In the genomic region with DNA sequence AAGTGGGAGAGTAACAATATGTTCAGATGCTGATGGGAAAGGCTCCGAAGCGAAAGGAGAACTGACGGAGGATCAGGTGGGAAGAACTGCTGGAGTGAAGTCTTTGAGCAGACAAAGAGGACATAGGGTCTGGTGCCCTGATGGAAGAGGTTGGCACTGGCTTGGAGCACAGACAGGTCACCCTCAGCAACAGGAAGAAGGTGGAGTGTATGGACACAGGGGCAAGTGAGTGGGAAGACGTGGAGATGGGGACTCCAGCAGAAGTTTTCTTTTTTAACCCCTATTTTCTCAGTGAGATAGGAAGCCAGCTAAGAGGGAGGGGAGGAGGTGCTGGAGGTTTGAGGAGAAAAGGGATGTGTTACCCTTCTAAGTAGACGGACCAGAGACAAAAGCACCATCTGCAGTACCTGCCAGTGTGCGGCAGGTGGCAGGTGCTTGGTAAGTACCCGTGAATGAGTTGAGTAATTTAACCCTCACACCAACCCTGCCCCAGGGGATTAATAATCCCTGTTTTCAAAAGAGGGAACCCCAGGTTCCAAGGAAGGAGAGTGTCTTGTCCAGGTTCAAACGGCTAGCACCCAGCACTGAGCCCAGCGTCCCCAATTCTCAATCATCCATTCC, we compare ENCODE assay signal across 8 cellular contexts. TPM values are rescaled to one million over a fixed set of nuclear protein-coding genes. Genes with fewer than 3 reads are reported as not detected.
DNase-seq lines count a peak whose midpoint lies in the region; ATAC-seq and TF ChIP-seq lines count a peak whose summit lies in the region.

No MANE protein-coding gene starts in this region.

- CTCF ChIA-PET in activated CD4-positive, alpha-beta memory T cell treated with anti-CD3 and anti-CD28 coated beads for 36 hours (lab: Charles Lee): no interaction called here
- CTCF ChIA-PET in activated CD4-positive, alpha-beta memory T cell treated with anti-CD3 and anti-CD28 coated beads, Interleukin-2, amount 10 ng/mL, durations not matched to agents 7 days and 5 days (lab: Charles Lee): no interaction called here

- H3K27ac Mint-ChIP-seq in activated CD4-positive, alpha-beta memory T cell treated with anti-CD3 and anti-CD28 coated beads for 36 hours: no peak overlapping the region
- no peak overlapping the region for H3K27ac Mint-ChIP-seq in activated CD4-positive, alpha-beta memory T cell treated with anti-CD3 and anti-CD28 coated beads, Interleukin-2, amount 10 ng/mL, durations not matched to agents 7 days and 5 days
- H3K27ac Mint-ChIP-seq in activated T-helper 17 cell treated with anti-CD3 and anti-CD28 coated beads, Interleukin-2, amount 50 U/mL, for 72 hours: no peak overlapping the region

- no peak overlapping the region for H3K9ac ChIP-seq in smooth muscle cell (ENCODE audit: low read depth)

- peak; percentile 29 for TF ChIP-seq CTCF in smooth muscle cell (IDR thresholded peaks at IDR 0.05; ENCODE audit: borderline replicate concordance, insufficient read depth, poor library complexity, severe bottlenecking)

- no peaks in the 10 kb centered on the region for H3K9me3 Mint-ChIP-seq in activated CD4-positive, alpha-beta memory T cell treated with anti-CD3 and anti-CD28 coated beads for 36 hours
- H3K9me3 Mint-ChIP-seq in activated CD4-positive, alpha-beta memory T cell treated with anti-CD3 and anti-CD28 coated beads, Interleukin-2, amount 10 ng/mL, durations not matched to agents 7 days and 5 days: peaks cover 2% of the 10 kb centered on the region
- no peaks in the 10 kb centered on the region for H3K9me3 Mint-ChIP-seq in activated T-helper 17 cell treated with anti-CD3 and anti-CD28 coated beads, Interleukin-2, amount 50 U/mL, for 72 hours

- intact Hi-C loops in activated CD4-positive, alpha-beta memory T cell treated with anti-CD3 and anti-CD28 coated beads for 36 hours (cut with micrococcal nuclease): loop anchor here (5.0 kb wide), 1 partner anchor 65 kb away; no protein-coding TSS in a partner anchor

- peaks cover 22% of the 10 kb centered on the region for H3F3A ChIP-seq in smooth muscle cell (ENCODE audit: low read depth)

- H3K27ac ChIP-seq in smooth muscle cell (ENCODE audit: low read depth): no peak overlapping the region

- H3K4me1 Mint-ChIP-seq in activated CD4-positive, alpha-beta memory T cell treated with anti-CD3 and anti-CD28 coated beads for 36 hours (ENCODE audit: low read depth): no peaks in the 10 kb centered on the region
- H3K4me1 Mint-ChIP-seq in activated CD4-positive, alpha-beta memory T cell treated with anti-CD3 and anti-CD28 coated beads, Interleukin-2, amount 10 ng/mL, durations not matched to agents 7 days and 5 days: no peaks in the 10 kb centered on the region
- peaks cover 5% of the 10 kb centered on the region for H3K4me1 Mint-ChIP-seq in activated T-helper 17 cell treated with anti-CD3 and anti-CD28 coated beads, Interleukin-2, amount 50 U/mL, for 72 hours

- H3K4me2 ChIP-seq in smooth muscle cell: no peak overlapping the region

- POLR2A ChIA-PET in activated CD4-positive, alpha-beta memory T cell treated with anti-CD3 and anti-CD28 coated beads for 36 hours (lab: Charles Lee): no interaction called here
- POLR2A ChIA-PET in activated CD4-positive, alpha-beta memory T cell treated with anti-CD3 and anti-CD28 coated beads, Interleukin-2, amount 10 ng/mL, durations not matched to agents 7 days and 5 days (lab: Charles Lee): no interaction called here

- no peaks in the 10 kb centered on the region for H3K79me2 ChIP-seq in smooth muscle cell (ENCODE audit: low read depth)

- H2AFZ ChIP-seq in smooth muscle cell (ENCODE audit: low read depth): no peak overlapping the region

- peaks cover 9% of the 10 kb centered on the region for H3K27me3 Mint-ChIP-seq in activated CD4-positive, alpha-beta memory T cell treated with anti-CD3 and anti-CD28 coated beads for 36 hours
- H3K27me3 Mint-ChIP-seq in activated CD4-positive, alpha-beta memory T cell treated with anti-CD3 and anti-CD28 coated beads, Interleukin-2, amount 10 ng/mL, durations not matched to agents 7 days and 5 days: peaks cover 8% of the 10 kb centered on the region
- peaks cover 17% of the 10 kb centered on the region for H3K27me3 Mint-ChIP-seq in activated T-helper 17 cell treated with anti-CD3 and anti-CD28 coated beads, Interleukin-2, amount 50 U/mL, for 72 hours

- H3K4me3 ChIP-seq in smooth muscle cell: no peak overlapping the region

- DNase-seq in activated CD4-positive, alpha-beta memory T cell treated with anti-CD3 and anti-CD28 coated beads for 36 hours: peak; percentile 26
- no peak for DNase-seq in activated CD4-positive, alpha-beta memory T cell treated with anti-CD3 and anti-CD28 coated beads, Interleukin-2, amount 10 ng/mL, durations not matched to agents 7 days and 5 days
- DNase-seq in NCI-H69 (lab: John Stamatoyannopoulos, UW) (peak; percentile 71), dermis microvascular lymphatic vessel endothelial cell (ENCODE audit: low read depth in 2 of 2) (peak; percentile 15 to 49), smooth muscle cell (lab: John Stamatoyannopoulos, UW; ENCODE audit: unreplicated experiment) (no peak), cortex of kidney (lab: John Stamatoyannopoulos, UW) (no peak)

- H3K4me3 Mint-ChIP-seq in activated CD4-positive, alpha-beta memory T cell treated with anti-CD3 and anti-CD28 coated beads for 36 hours: no peak overlapping the region
- H3K4me3 Mint-ChIP-seq in activated CD4-positive, alpha-beta memory T cell treated with anti-CD3 and anti-CD28 coated beads, Interleukin-2, amount 10 ng/mL, durations not matched to agents 7 days and 5 days: no peak overlapping the region
- no peak overlapping the region for H3K4me3 Mint-ChIP-seq in activated T-helper 17 cell treated with anti-CD3 and anti-CD28 coated beads, Interleukin-2, amount 50 U/mL, for 72 hours

- peaks cover 15% of the 10 kb centered on the region for H3K27me3 ChIP-seq in smooth muscle cell (ENCODE audit: low read depth)

- no peaks in the 10 kb centered on the region for H3K4me1 ChIP-seq in smooth muscle cell (ENCODE audit: low read depth)

- no peaks in the 10 kb centered on the region for H3K9me3 ChIP-seq in smooth muscle cell (replicated peaks; ENCODE audit: low read depth)

- 45% methylated on average over 9 of the region's 9 CpGs for WGBS in smooth muscle cell (ENCODE audit: low lambda C conversion rate)

- peaks cover 4% of the 10 kb centered on the region for H3K36me3 Mint-ChIP-seq in activated CD4-positive, alpha-beta memory T cell treated with anti-CD3 and anti-CD28 coated beads for 36 hours
- H3K36me3 Mint-ChIP-seq in activated CD4-positive, alpha-beta memory T cell treated with anti-CD3 and anti-CD28 coated beads, Interleukin-2, amount 10 ng/mL, durations not matched to agents 7 days and 5 days (ENCODE audit: low read depth): no peaks in the 10 kb centered on the region
- peaks cover 2% of the 10 kb centered on the region for H3K36me3 Mint-ChIP-seq in activated T-helper 17 cell treated with anti-CD3 and anti-CD28 coated beads, Interleukin-2, amount 50 U/mL, for 72 hours (ENCODE audit: low read depth)

- H3K36me3 ChIP-seq in smooth muscle cell (ENCODE audit: low read depth): no peaks in the 10 kb centered on the region

- no peak for ATAC-seq in HG03460 (IDR thresholded peaks at IDR 0.05; ENCODE audit: unreplicated experiment)
- ATAC-seq in activated T-helper 17 cell treated with anti-CD3 and anti-CD28 coated beads, Interleukin-2, amount 50 U/mL, for 72 hours (replicated peaks): no peak

- no peaks in the 10 kb centered on the region for H4K20me1 ChIP-seq in smooth muscle cell (ENCODE audit: low read depth)

RNA-seq across cellular contexts. Expression of gene HAS1, which starts 11.2 kb away (rescaled TPM):
- not detected for total RNA-seq in activated CD4-positive, alpha-beta memory T cell treated with anti-CD3 and anti-CD28 coated beads for 36 hours
- total RNA-seq in activated CD4-positive, alpha-beta memory T cell treated with anti-CD3 and anti-CD28 coated beads, Interleukin-2, amount 10 ng/mL, durations not matched to agents 7 days and 5 days: not detected
- total RNA-seq in dermis microvascular lymphatic vessel endothelial cell (not detected in 2 replicates), smooth muscle cell (0.90 and 0.94 TPM in 2 replicates)
- polyA plus RNA-seq in smooth muscle cell: 1.5 and 1.8 TPM in 2 replicates
- total RNA-seq in activated T-helper 17 cell treated with anti-CD3 and anti-CD28 coated beads, Interleukin-2, amount 50 U/mL, for 72 hours: not detected

RNA-seq across cellular contexts. Expression of gene SPACA6, which starts 19.4 kb away (rescaled TPM):
- 10 to 100 TPM in 1 of 2 experiments, 1 to 10 TPM in 1; 10.0 to 14.2 TPM for total RNA-seq in activated CD4-positive, alpha-beta memory T cell treated with anti-CD3 and anti-CD28 coated beads for 36 hours
- total RNA-seq in activated CD4-positive, alpha-beta memory T cell treated with anti-CD3 and anti-CD28 coated beads, Interleukin-2, amount 10 ng/mL, durations not matched to agents 7 days and 5 days: 1 to 10 TPM; 5.2 to 6.6 TPM
- total RNA-seq in dermis microvascular lymphatic vessel endothelial cell: 3.5 and 5.6 TPM in 2 replicates
- total RNA-seq in smooth muscle cell: 3.3 and 4.1 TPM in 2 replicates
- 3.0 and 4.3 TPM in 2 replicates for polyA plus RNA-seq in smooth muscle cell
- 10 to 100 TPM in 1 of 2 donors, 1 to 10 TPM in 1; 3.2 to 18.3 TPM for total RNA-seq in activated T-helper 17 cell treated with anti-CD3 and anti-CD28 coated beads, Interleukin-2, amount 50 U/mL, for 72 hours

RNA-seq across cellular contexts. Expression of gene FPR1, which starts 39.1 kb away (rescaled TPM):
- total RNA-seq in activated CD4-positive, alpha-beta memory T cell treated with anti-CD3 and anti-CD28 coated beads for 36 hours: not detected
- not detected for total RNA-seq in activated CD4-positive, alpha-beta memory T cell treated with anti-CD3 and anti-CD28 coated beads, Interleukin-2, amount 10 ng/mL, durations not matched to agents 7 days and 5 days
- total RNA-seq in dermis microvascular lymphatic vessel endothelial cell (not detected in 2 replicates), smooth muscle cell (not detected in 2 replicates)
- not detected in 2 replicates for polyA plus RNA-seq in smooth muscle cell
- not detected for total RNA-seq in activated T-helper 17 cell treated with anti-CD3 and anti-CD28 coated beads, Interleukin-2, amount 50 U/mL, for 72 hours

RNA-seq across cellular contexts. Expression of gene FPR2, which starts 48.4 kb away (rescaled TPM):
- total RNA-seq in activated CD4-positive, alpha-beta memory T cell treated with anti-CD3 and anti-CD28 coated beads for 36 hours: not detected
- not detected for total RNA-seq in activated CD4-positive, alpha-beta memory T cell treated with anti-CD3 and anti-CD28 coated beads, Interleukin-2, amount 10 ng/mL, durations not matched to agents 7 days and 5 days
- total RNA-seq in dermis microvascular lymphatic vessel endothelial cell: not detected in 2 replicates
- total RNA-seq in smooth muscle cell: 0.13 TPM in 1 of 2 replicates, not detected in the other
- polyA plus RNA-seq in smooth muscle cell: not detected in 2 replicates
- total RNA-seq in activated T-helper 17 cell treated with anti-CD3 and anti-CD28 coated beads, Interleukin-2, amount 50 U/mL, for 72 hours: not detected

Comparison
In these comparisons a context has a peak if more than half of its experiments do, and no peak if none do; other contexts are left out.
1. DNase-seq: peak in activated CD4-positive, alpha-beta memory T cell treated with anti-CD3 and anti-CD28 coated beads for 36 hours (single experiment), NCI-H69 (single experiment) and dermis microvascular lymphatic vessel endothelial cell (2 of 2); none in activated CD4-positive, alpha-beta memory T cell treated with anti-CD3 and anti-CD28 coated beads, Interleukin-2, amount 10 ng/mL, durations not matched to agents 7 days and 5 days (single experiment), smooth muscle cell (single experiment) and cortex of kidney (single experiment).